Comparison of ENCODE assay signal across 12 cellular contexts in genomic region chr2:144099746-144100438, GRCh38.
A peak's percentile ranks its signal among the peaks of the same experiment; 100 is the strongest.
DNase-seq lines count a peak whose midpoint lies in the region; ATAC-seq, FAIRE-seq and TF ChIP-seq lines count a peak whose summit lies in the region.
"Had no signal": no experiment of that assay in that cellular context is flagged by ENCODE, and none has a peak within 500 bp of the region (broad histone marks: within the 10 kb centered on the region; RNA-seq: fewer than 3 reads in every experiment).

No MANE protein-coding gene starts in this region.

- peak; percentile 86 for ATAC-seq in activated naive CD8-positive, alpha-beta T cell treated with anti-CD3 and anti-CD28 coated beads, Interleukin-2, amount 50 U/mL, for 24 hours
- ATAC-seq in HG03460 (IDR thresholded peaks at IDR 0.05; ENCODE audit: unreplicated experiment): no peak
- ATAC-seq: CD8-positive, alpha-beta T cell had no signal

- no peak for TF ChIP-seq CTCF in transverse colon (IDR thresholded peaks at IDR 0.05)

- H3K4me3 Mint-ChIP-seq in activated naive CD8-positive, alpha-beta T cell treated with anti-CD3 and anti-CD28 coated beads, Interleukin-2, amount 50 U/mL, for 24 hours: no peak overlapping the region
- H3K4me3 Mint-ChIP-seq in activated naive CD8-positive, alpha-beta T cell treated with anti-CD3 and anti-CD28 coated beads for 36 hours: no peak overlapping the region
- H3K4me3 Mint-ChIP-seq: CD8-positive, alpha-beta T cell had no signal

- no peak overlapping the region for H3K27ac ChIP-seq in transverse colon
- H3K27ac ChIP-seq: VCaP had no signal

- intact Hi-C loops in transverse colon (cut with DNase I; ENCODE audit: low total_unique reads): no loop called here

- no peaks in the 10 kb centered on the region for H3K27me3 ChIP-seq in transverse colon

- peak; percentile 76 for FAIRE-seq in RCC 7860 (lab: Jason Lieb, UNC)

- no peaks in the 10 kb centered on the region for H3K4me1 ChIP-seq in transverse colon

- H3K27ac Mint-ChIP-seq in activated naive CD8-positive, alpha-beta T cell treated with anti-CD3 and anti-CD28 coated beads, Interleukin-2, amount 50 U/mL, for 24 hours: peak overlapping the region; percentile 52
- no peak overlapping the region for H3K27ac Mint-ChIP-seq in activated naive CD8-positive, alpha-beta T cell treated with anti-CD3 and anti-CD28 coated beads for 36 hours
- H3K27ac Mint-ChIP-seq: CD8-positive, alpha-beta T cell had no signal

- no peak for TF ChIP-seq POLR2A in transverse colon (IDR thresholded peaks at IDR 0.05)

- H3K36me3 Mint-ChIP-seq in activated naive CD8-positive, alpha-beta T cell treated with anti-CD3 and anti-CD28 coated beads, Interleukin-2, amount 50 U/mL, for 24 hours (ENCODE audit: low read depth): peaks cover 18% of the 10 kb centered on the region
- peaks cover 21% of the 10 kb centered on the region for H3K36me3 Mint-ChIP-seq in activated naive CD8-positive, alpha-beta T cell treated with anti-CD3 and anti-CD28 coated beads for 36 hours

- H3K4me1 Mint-ChIP-seq in activated naive CD8-positive, alpha-beta T cell treated with anti-CD3 and anti-CD28 coated beads, Interleukin-2, amount 50 U/mL, for 24 hours: peaks cover 11% of the 10 kb centered on the region
- H3K4me1 Mint-ChIP-seq in activated naive CD8-positive, alpha-beta T cell treated with anti-CD3 and anti-CD28 coated beads for 36 hours: peaks cover 4% of the 10 kb centered on the region

- H3K9me3 ChIP-seq in transverse colon: peaks cover 3 to 5% of the 10 kb centered on the region in 2 donors

- H3K36me3 ChIP-seq in transverse colon: no peaks in the 10 kb centered on the region

- TF ChIP-seq EP300 in transverse colon (IDR thresholded peaks at IDR 0.05; ENCODE audit: low read depth): no peak

- WGBS in transverse colon (ENCODE audit: low coverage in 1 of 2), 2 donors: 60 to 78% methylated on average over 1 to 6 of the region's 6 CpGs

- no peak overlapping the region for H3K4me3 ChIP-seq in transverse colon

- no peak for DNase-seq in activated naive CD8-positive, alpha-beta T cell treated with anti-CD3 and anti-CD28 coated beads, Interleukin-2, amount 50 U/mL, for 24 hours
- DNase-seq in activated naive CD8-positive, alpha-beta T cell treated with anti-CD3 and anti-CD28 coated beads for 36 hours: no peak
- DNase-seq in RCC 7860 (ENCODE audit: low spot score) (peak; percentile 77), fibroblast of peridontal ligament (ENCODE audit: extremely low read depth) (peak; percentile 63), superior temporal gyrus (ENCODE audit: extremely low spot score) (peak; percentile 38), transverse colon (no peak)
- no peak for DNase-seq in effector CD8-positive, alpha-beta T cell (lab: John Stamatoyannopoulos, UW)
- DNase-seq: CD8-positive, alpha-beta T cell; cortex of kidney; stimulated activated CD4-positive, alpha-beta T cell treated with anti-CD3 and anti-CD28 coated beads, Interleukin-4, amount 100 ng/mL, for 4 hours had no signal

- peaks cover 3% of the 10 kb centered on the region for H3K9me3 Mint-ChIP-seq in activated naive CD8-positive, alpha-beta T cell treated with anti-CD3 and anti-CD28 coated beads, Interleukin-2, amount 50 U/mL, for 24 hours
- H3K9me3 Mint-ChIP-seq in activated naive CD8-positive, alpha-beta T cell treated with anti-CD3 and anti-CD28 coated beads for 36 hours: peaks cover 9% of the 10 kb centered on the region

- no peaks in the 10 kb centered on the region for H3K27me3 Mint-ChIP-seq in activated naive CD8-positive, alpha-beta T cell treated with anti-CD3 and anti-CD28 coated beads, Interleukin-2, amount 50 U/mL, for 24 hours
- no peaks in the 10 kb centered on the region for H3K27me3 Mint-ChIP-seq in activated naive CD8-positive, alpha-beta T cell treated with anti-CD3 and anti-CD28 coated beads for 36 hours

- in situ Hi-C loops in transverse colon (cut with MboI; ENCODE audit: low pct_ligation_motif_present in 1 of 4, low pct_unique_long_range_greater_than_20kb in 1 of 4, low sequenced_read_pairs in 3 of 4): no loop called here

Comparison
In these comparisons a context has a peak if more than half of its experiments do, and no peak if none do; other contexts are left out.
1. DNase-seq: peak in RCC 7860 (single experiment), fibroblast of peridontal ligament (single experiment) and superior temporal gyrus (single experiment); none in activated naive CD8-positive, alpha-beta T cell treated with anti-CD3 and anti-CD28 coated beads, Interleukin-2, amount 50 U/mL, for 24 hours (single experiment), activated naive CD8-positive, alpha-beta T cell treated with anti-CD3 and anti-CD28 coated beads for 36 hours (single experiment), transverse colon (single experiment) and effector CD8-positive, alpha-beta T cell (single experiment).